Comparison of ENCODE assay signal across 10 cellular contexts in the genomic region with DNA sequence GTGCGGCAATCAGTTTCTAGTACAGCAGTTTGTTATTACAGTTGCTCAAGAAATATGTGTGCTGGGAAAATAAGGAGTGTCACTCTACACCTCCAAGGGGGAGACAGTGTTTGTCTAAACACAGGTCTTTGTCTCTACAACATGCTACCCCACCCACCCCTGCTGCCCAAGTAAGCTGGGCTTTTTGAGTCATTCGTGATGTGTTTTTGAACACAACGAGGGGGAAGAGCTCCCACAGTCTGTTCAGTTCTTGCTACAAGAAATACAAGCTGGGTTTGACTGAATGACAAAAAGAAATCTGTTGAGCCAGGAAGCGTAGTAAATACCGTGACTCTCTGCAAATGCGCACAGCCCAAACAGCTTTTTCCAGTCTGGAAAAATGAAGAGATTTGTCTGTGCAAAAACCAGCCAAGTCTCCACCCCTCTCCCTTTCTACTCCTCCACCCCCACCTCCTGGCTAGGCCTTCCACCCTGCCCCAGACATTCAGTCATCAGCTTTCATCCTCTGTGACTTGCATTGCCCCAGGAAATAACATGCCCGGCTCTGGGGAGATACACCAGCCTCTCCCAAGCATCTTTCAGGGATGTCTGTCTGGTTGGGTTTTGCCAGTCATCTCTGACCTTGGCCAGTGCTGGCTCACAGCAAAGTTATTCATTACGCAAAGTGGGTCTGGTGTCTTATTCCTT. TPM values are rescaled to one million over a fixed set of nuclear protein-coding genes. Genes with fewer than 3 reads are reported as not detected.
DNase-seq lines count a peak whose midpoint lies in the region; ATAC-seq and TF ChIP-seq lines count a peak whose summit lies in the region.
"Had no signal": no experiment of that assay in that cellular context is flagged by ENCODE, and none has a peak within 500 bp of the region (broad histone marks: within the 10 kb centered on the region; RNA-seq: fewer than 3 reads in every experiment).

No MANE protein-coding gene starts in this region.

- no peaks in the 10 kb centered on the region for H4K20me1 ChIP-seq in fibroblast of lung (ENCODE audit: control insufficient read depth, extremely low read depth, insufficient read depth, low read length)

- no peak for ATAC-seq in HG02623 (IDR thresholded peaks at IDR 0.05; ENCODE audit: unreplicated experiment)

- peak overlapping the region; percentile 72 for H3K27ac ChIP-seq in A673 (ENCODE audit: low read depth, low read length, poor library complexity, severe bottlenecking)
- H3K27ac ChIP-seq in fibroblast of lung (ENCODE audit: insufficient read depth, low read length), result peak overlapping the region; percentile 70

- no peak for TF ChIP-seq CTCF in A673 (conservative IDR thresholded peaks at IDR 0.05; ENCODE audit: low read depth, low read length)
- no peak for TF ChIP-seq CTCF in fibroblast of lung (conservative IDR thresholded peaks at IDR 0.05 in 1 of 2, IDR thresholded peaks at IDR 0.05 in 1 of 2; ENCODE audit: low read depth in 1 of 2, low read length in 2 of 2)
- TF ChIP-seq CTCF in nephron (IDR thresholded peaks at IDR 0.05; ENCODE audit: unreplicated experiment in 3 of 3), result no peak
- no peak for TF ChIP-seq CTCF in GM13976 (IDR thresholded peaks at IDR 0.05; ENCODE audit: borderline replicate concordance, control extremely low read depth, extremely low read depth, insufficient read depth, missing control alignments)

- H3K36me3 Mint-ChIP-seq in nephron (ENCODE audit: low read depth), result peaks cover 12% of the 10 kb centered on the region

- peaks cover 65% of the 10 kb centered on the region for H3K4me1 ChIP-seq in A673 (ENCODE audit: insufficient read depth, low read length, poor library complexity, severe bottlenecking)
- peaks cover 14% of the 10 kb centered on the region for H3K4me1 ChIP-seq in fibroblast of lung (ENCODE audit: control insufficient read depth, extremely low read depth, insufficient read depth, low read length)

- no peaks in the 10 kb centered on the region for H3K27me3 ChIP-seq in A673 (replicated peaks; ENCODE audit: insufficient read depth, low read depth, low read length, poor library complexity)
- H3K27me3 ChIP-seq in fibroblast of lung (ENCODE audit: control insufficient read depth, insufficient read depth, low read length), result no peaks in the 10 kb centered on the region

- no peaks in the 10 kb centered on the region for H3K79me2 ChIP-seq in fibroblast of lung (ENCODE audit: control insufficient read depth, insufficient read depth, low read length)

- BruUV-seq in A673 (replicated peaks; lab: Mats Ljungman, UMichigan), result no TSS peak

- CTCF ChIA-PET in A673 (lab: Charles Lee), result no interaction called here

- peak overlapping the region; percentile 75 for H3K4me2 ChIP-seq in fibroblast of lung (ENCODE audit: extremely low read depth, insufficient read depth, low read length)

- peak overlapping the region; percentile 35 for H3K9ac ChIP-seq in fibroblast of lung (ENCODE audit: insufficient read depth, low read length)

- peaks cover 4% of the 10 kb centered on the region for H3K9me3 Mint-ChIP-seq in nephron

- peak overlapping the region; percentile 91 to 100 (median 97) for H3K27ac Mint-ChIP-seq in nephron
- H3K27ac Mint-ChIP-seq: CD4-positive, alpha-beta memory T cell had no signal

- no peak overlapping the region for H2AFZ ChIP-seq in fibroblast of lung (ENCODE audit: low read length)

- H3K36me3 ChIP-seq in A673 (ENCODE audit: insufficient read depth, low read length, poor library complexity, severe bottlenecking) (peaks cover 5% of the 10 kb centered on the region), fibroblast of lung (ENCODE audit: control insufficient read depth, insufficient read depth, low read length) (no peaks in the 10 kb centered on the region)

- H3K27me3 Mint-ChIP-seq in nephron (ENCODE audit: low read depth), result no peaks in the 10 kb centered on the region
- H3K27me3 Mint-ChIP-seq: CD4-positive, alpha-beta memory T cell had no signal

- H3K9me3 ChIP-seq in A673 (ENCODE audit: low read depth, low read length, poor library complexity, severe bottlenecking) (peaks cover 6% of the 10 kb centered on the region), fibroblast of lung (ENCODE audit: control insufficient read depth, insufficient read depth, low read depth, low read length) (no peaks in the 10 kb centered on the region)

- peak; percentile 87 for DNase-seq in A673 (ENCODE audit: low spot score)
- DNase-seq in NCI-H69 (lab: John Stamatoyannopoulos, UW), result peak; percentile 57
- peak; percentile 89 to 90 for DNase-seq in fibroblast of lung (ENCODE audit: low read depth in 2 of 2)
- DNase-seq in inferior parietal cortex (ENCODE audit: extremely low spot score), result no peak
- DNase-seq in GM13976 (ENCODE audit: low spot score), result no peak
- no peak for DNase-seq in NCI-H2107 (lab: John Stamatoyannopoulos, UW)
- DNase-seq: activated CD8-positive, alpha-beta memory T cell treated with anti-CD3 and anti-CD28 coated beads, Interleukin-2, amount 50 U/mL, for 4 hours; CD4-positive, alpha-beta memory T cell had no signal

- intact Hi-C loops in A673 (cut with micrococcal nuclease; ENCODE audit: unreplicated experiment), result no loop called here

- POLR2A ChIA-PET in A673 (lab: Charles Lee; ENCODE audit: low non-redundant PET), result interaction anchor here (1.2 kb wide), 1 partner anchor 10 kb away, joined by 5 read pairs; no protein-coding TSS in a partner anchor

- H3K4me3 Mint-ChIP-seq in nephron, result peak overlapping the region in 2 of 3 experiments; percentile 62 to 66
- H3K4me3 Mint-ChIP-seq: CD4-positive, alpha-beta memory T cell had no signal

- peaks cover 75% of the 10 kb centered on the region for H3K4me1 Mint-ChIP-seq in nephron

- in situ Hi-C loops in GM13976 (cut with MboI; ENCODE audit: low sequenced_read_pairs, unreplicated experiment), result no loop called here

- H3K4me3 ChIP-seq in A673 (ENCODE audit: low read depth, low read length, poor library complexity, severe bottlenecking) (no peak overlapping the region), fibroblast of lung (replicated peaks in 1 of 4; ENCODE audit: control extremely low read depth in 1 of 4, insufficient read depth in 1 of 4, low read depth in 3 of 4, low read length in 4 of 4) (peak overlapping the region in 3 of 4 experiments; percentile 4 to 42 (median 19))

RNA-seq across cellular contexts. Expression of a gene that starts 25.7 kb away (rescaled TPM):
- 64.1 and 76.8 TPM in 2 replicates for total RNA-seq in A673 (2021)
- 47.0 and 60.9 TPM in 2 replicates for total RNA-seq in fibroblast of lung
- polyA plus RNA-seq in fibroblast of lung, result 25.5 and 32.9 TPM in 2 replicates
- polyA plus RNA-seq in fibroblast of lung (2012), result 12.4 and 14.1 TPM in 2 replicates
- polyA minus RNA-seq in fibroblast of lung (ENCODE audit: low replicate concordance), result 10.6 TPM in 2 replicates

RNA-seq across cellular contexts. Expression of a gene that starts 27.8 kb away (rescaled TPM):
- 3.8 and 4.3 TPM in 2 replicates for total RNA-seq in A673 (2021)
- total RNA-seq in fibroblast of lung, result 3.6 and 5.3 TPM in 2 replicates
- polyA plus RNA-seq in fibroblast of lung, result 0.34 and 0.81 TPM in 2 replicates
- polyA plus RNA-seq in fibroblast of lung (2012), result 0.86 and 1.3 TPM in 2 replicates
- not detected in 2 replicates for polyA minus RNA-seq in fibroblast of lung (ENCODE audit: low replicate concordance)
- total RNA-seq: CD4-positive, alpha-beta memory T cell had no signal
- polyA plus RNA-seq: CD4-positive, alpha-beta memory T cell had no signal

Comparison
In these comparisons a context has a peak if more than half of its experiments do, and no peak if none do; other contexts are left out.
1. DNase-seq: peak in A673 (single experiment), NCI-H69 (single experiment) and fibroblast of lung (2 of 2); none in inferior parietal cortex (single experiment), GM13976 (single experiment) and NCI-H2107 (single experiment).